8 cellular contexts compared by ENCODE assay signal in the genomic region with DNA sequence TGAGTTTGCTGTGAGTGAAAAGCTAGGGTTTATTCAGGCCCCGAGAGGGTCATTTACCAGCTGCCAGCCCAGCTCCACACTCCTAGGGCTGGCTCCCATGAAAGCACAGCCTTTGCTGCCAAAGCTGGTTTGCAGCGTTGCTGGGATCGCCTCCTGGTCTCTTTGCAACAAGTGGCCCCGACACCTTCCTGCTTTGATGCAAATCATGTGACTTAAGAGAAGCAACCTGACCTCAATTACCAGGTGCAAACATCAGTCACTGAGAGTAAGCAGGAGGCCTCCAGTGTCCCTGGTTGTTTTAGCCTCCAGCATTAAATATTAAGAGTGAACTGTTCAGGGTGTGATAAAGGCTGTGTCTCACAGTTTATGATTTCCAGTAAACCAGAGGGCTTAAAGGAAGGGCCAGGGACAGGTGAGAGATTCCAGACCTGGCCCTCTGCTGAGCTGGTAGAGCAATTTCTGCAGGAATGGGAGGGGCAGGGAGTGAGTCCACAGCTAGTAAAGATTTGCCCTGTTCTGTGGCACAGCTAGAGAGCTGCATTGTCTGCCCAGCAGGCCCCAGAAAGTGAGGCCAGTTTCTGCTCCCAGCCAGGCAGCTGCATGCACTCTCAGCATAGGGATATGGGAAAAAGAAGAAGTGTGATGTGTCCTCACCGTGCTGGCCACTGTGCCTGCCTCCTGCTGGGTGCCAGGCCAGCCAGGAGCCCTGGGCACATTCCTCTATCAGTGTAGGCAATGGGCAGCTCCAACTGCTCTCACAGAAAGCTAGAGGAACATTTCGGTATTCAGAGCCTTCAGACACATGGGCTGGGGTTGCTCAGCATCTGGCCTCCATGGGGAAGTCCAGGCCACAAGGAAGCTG. TPM values are rescaled to one million over a fixed set of nuclear protein-coding genes. Genes with fewer than 3 reads are reported as not detected.
A peak's percentile ranks its signal among the peaks of the same experiment; 100 is the strongest.
DNase-seq lines count a peak whose midpoint lies in the region; ATAC-seq and TF ChIP-seq lines count a peak whose summit lies in the region.

No MANE protein-coding gene starts in this region.

- no peaks in the 10 kb centered on the region for H3K36me3 Mint-ChIP-seq in neural progenitor cell

- ATAC-seq in GM18511 (IDR thresholded peaks at IDR 0.05; ENCODE audit: unreplicated experiment) (peak; percentile 25), HG03432 (IDR thresholded peaks at IDR 0.05; ENCODE audit: unreplicated experiment) (no peak), HG03520 (IDR thresholded peaks at IDR 0.05; ENCODE audit: unreplicated experiment) (no peak)

- peaks cover 99% of the 10 kb centered on the region for H3K4me1 ChIP-seq in effector memory CD4-positive, alpha-beta T cell (ENCODE audit: control insufficient read depth, insufficient read depth, low read length, poor library complexity, severe bottlenecking)
- peaks cover 5% of the 10 kb centered on the region for H3K4me1 ChIP-seq in neural progenitor cell

- no peak overlapping the region for H3K9ac ChIP-seq in neural progenitor cell

- TF ChIP-seq CTCF in neural progenitor cell (IDR thresholded peaks at IDR 0.05) = no peak

- no peaks in the 10 kb centered on the region for H3K9me3 ChIP-seq in effector memory CD4-positive, alpha-beta T cell (ENCODE audit: control insufficient read depth, low read length)
- H3K9me3 ChIP-seq in neural progenitor cell (ENCODE audit: low read depth) = no peaks in the 10 kb centered on the region

- no peaks in the 10 kb centered on the region for H3K27me3 ChIP-seq in effector memory CD4-positive, alpha-beta T cell (replicated peaks; ENCODE audit: control insufficient read depth, insufficient read depth, low read length, poor library complexity, severe bottlenecking)
- H3K27me3 ChIP-seq in neural progenitor cell = no peaks in the 10 kb centered on the region

- peaks cover 6% of the 10 kb centered on the region for H3K27me3 Mint-ChIP-seq in neural progenitor cell (ENCODE audit: insufficient read depth, low read depth)

- peaks cover 15% of the 10 kb centered on the region for H3K4me1 Mint-ChIP-seq in neural progenitor cell

- no peak overlapping the region for H3K4me3 Mint-ChIP-seq in neural progenitor cell

- peak overlapping the region; percentile 15 for H3K4me3 ChIP-seq in effector memory CD4-positive, alpha-beta T cell (ENCODE audit: insufficient read depth, low read depth, low read length, poor library complexity, severe bottlenecking)
- H3K4me3 ChIP-seq in neural progenitor cell = no peak overlapping the region

- no peaks in the 10 kb centered on the region for H3F3A ChIP-seq in neural progenitor cell (ENCODE audit: low read depth)

- H4K20me1 ChIP-seq in neural progenitor cell (ENCODE audit: low read depth) = no peaks in the 10 kb centered on the region

- no peak overlapping the region for H3K4me2 ChIP-seq in neural progenitor cell

- no peaks in the 10 kb centered on the region for H3K79me2 ChIP-seq in neural progenitor cell (ENCODE audit: low read depth)

- DNase-seq in NCI-H2029 treated with DMSO at 0.1 percent for 48 hours (lab: John Stamatoyannopoulos, UW) = peak; percentile 84
- DNase-seq in activated CD4-positive, alpha-beta T cell treated with anti-CD3 and anti-CD28 coated beads for 4 hours = peak; percentile 74 to 77
- DNase-seq in effector memory CD4-positive, alpha-beta T cell = peak; percentile 47 to 57 (median 52)
- no peak for DNase-seq in neural progenitor cell (ENCODE audit: low spot score)
- DNase-seq in NCI-H2081 treated with DMSO at 0.1 percent for 48 hours (lab: John Stamatoyannopoulos, UW) = no peak

- no peaks in the 10 kb centered on the region for H3K9me3 Mint-ChIP-seq in neural progenitor cell

- peak overlapping the region; percentile 80 for H3K27ac ChIP-seq in effector memory CD4-positive, alpha-beta T cell (ENCODE audit: insufficient read depth, low read length, poor library complexity, severe bottlenecking)
- H3K27ac ChIP-seq in neural progenitor cell = no peak overlapping the region

- H3K36me3 ChIP-seq in effector memory CD4-positive, alpha-beta T cell (ENCODE audit: control insufficient read depth, insufficient read depth, low read length) = peaks cover 5% of the 10 kb centered on the region
- no peaks in the 10 kb centered on the region for H3K36me3 ChIP-seq in neural progenitor cell

- peak overlapping the region; percentile 1 for H2AFZ ChIP-seq in neural progenitor cell (replicated peaks)

- no peak overlapping the region for H3K27ac Mint-ChIP-seq in neural progenitor cell

RNA-seq across cellular contexts. Expression of gene SLC22A5, which starts 58.0 kb away (rescaled TPM):
- total RNA-seq in neural progenitor cell (ENCODE audit: low replicate concordance) = 3.1 and 4.3 TPM in 2 replicates

Comparison
In these comparisons a context has a peak if more than half of its experiments do, and no peak if none do; other contexts are left out.
1. DNase-seq: peak in NCI-H2029 treated with DMSO at 0.1 percent for 48 hours (single experiment), activated CD4-positive, alpha-beta T cell treated with anti-CD3 and anti-CD28 coated beads for 4 hours (2 of 2) and effector memory CD4-positive, alpha-beta T cell (3 of 3); none in neural progenitor cell (single experiment) and NCI-H2081 treated with DMSO at 0.1 percent for 48 hours (single experiment).